ENCODE assay signal across 23 cellular contexts in genomic region chr3:138062037-138062436, GRCh38. TPM values are rescaled to one million over a fixed set of nuclear protein-coding genes. Genes with fewer than 3 reads are reported as not detected.
DNase-seq lines count a peak whose midpoint lies in the region; ATAC-seq and TF ChIP-seq lines count a peak whose summit lies in the region.
"Had no signal": no experiment of that assay in that cellular context is flagged by ENCODE, and none has a peak within 500 bp of the region (broad histone marks: within the 10 kb centered on the region; RNA-seq: fewer than 3 reads in every experiment).

No MANE protein-coding gene starts in this region.

- H3K9me3 Mint-ChIP-seq in activated CD8-positive, alpha-beta T cell treated with anti-CD3 and anti-CD28 coated beads, Interleukin-2, amount 10 ng/mL, durations not matched to agents 7 days and 5 days (ENCODE audit: insufficient read depth) = no peaks in the 10 kb centered on the region
- no peaks in the 10 kb centered on the region for H3K9me3 Mint-ChIP-seq in activated CD8-positive, alpha-beta T cell treated with anti-CD3 and anti-CD28 coated beads for 36 hours
- H3K9me3 Mint-ChIP-seq: CD14-positive monocyte; CD4-positive, alpha-beta T cell; CD8-positive, alpha-beta memory T cell had no signal

- TF ChIP-seq POLR2A in heart left ventricle (IDR thresholded peaks at IDR 0.05) = no peak

- H3K9ac ChIP-seq in GM23248 = 0 out of 2 replicates have a peak overlapping the region, but pooled peaks have one; percentile 2
- H3K9ac ChIP-seq: BLaER1 treated with 17β-estradiol and CSF1 and Interleukin-3, amounts not matched to agents 10 nM and 100 nM had no signal

- H3K4me1 ChIP-seq in heart left ventricle (peaks cover 0 to 26% (median 4%) of the 10 kb centered on the region in 12 donors), GM23248 (ENCODE audit: insufficient read depth) (peaks cover 9% of the 10 kb centered on the region), osteoblast (ENCODE audit: insufficient read depth, low read length) (peaks cover 12% of the 10 kb centered on the region)
- H3K4me1 ChIP-seq: A549, BE2C had no signal

- no peaks in the 10 kb centered on the region for H3K9me3 ChIP-seq in heart left ventricle
- no peaks in the 10 kb centered on the region for H3K9me3 ChIP-seq in GM23248 (ENCODE audit: low read depth)
- no peaks in the 10 kb centered on the region for H3K9me3 ChIP-seq in osteoblast (ENCODE audit: low read depth, low read length)
- H3K9me3 ChIP-seq: A549; BE2C; BLaER1 treated with 17β-estradiol and CSF1 and Interleukin-3, amounts not matched to agents 10 nM and 100 nM had no signal

- H3K9me2 ChIP-seq in GM23248 (ENCODE audit: insufficient read depth) = no peaks in the 10 kb centered on the region

- H3K36me3 ChIP-seq in heart left ventricle (peaks cover 0 to 72% (median 44%) of the 10 kb centered on the region in 9 donors), GM23248 (ENCODE audit: low read depth) (peaks cover 33% of the 10 kb centered on the region), osteoblast (ENCODE audit: insufficient read depth, low read length) (peaks cover 49% of the 10 kb centered on the region)
- H3K36me3 ChIP-seq: BE2C; BLaER1 treated with 17β-estradiol and CSF1 and Interleukin-3, amounts not matched to agents 10 nM and 100 nM had no signal

- CTCF ChIA-PET in activated CD8-positive, alpha-beta T cell treated with anti-CD3 and anti-CD28 coated beads, Interleukin-2, amount 10 ng/mL, durations not matched to agents 7 days and 5 days (lab: Charles Lee) = no interaction called here
- CTCF ChIA-PET in activated CD8-positive, alpha-beta T cell treated with anti-CD3 and anti-CD28 coated beads for 36 hours (lab: Charles Lee) = interaction anchor here (12.7 kb wide), 1 partner anchor 56 kb away, joined by 181 read pairs; the partner anchor contains the start of gene DZIP1L

- H3K27ac ChIP-seq in heart left ventricle = no peak overlapping the region
- H3K27ac ChIP-seq in GM23248 = 0 out of 2 replicates have a peak overlapping the region, but pooled peaks have one; percentile 16
- H3K27ac ChIP-seq in osteoblast (ENCODE audit: low read depth, low read length) = peak overlapping the region; percentile 4
- H3K27ac ChIP-seq: A549 had no signal

- in situ Hi-C loops in GM23248 (cut with MboI) = no loop called here

- H3K4me2 ChIP-seq in GM23248 (ENCODE audit: unreplicated experiment) (no peak overlapping the region), osteoblast (ENCODE audit: insufficient read depth, low read length) (no peak overlapping the region)
- H3K4me2 ChIP-seq: A549 had no signal

- WGBS in heart left ventricle, 4 donors = 71 to 83% (median 77%) methylated on average over 2 of the region's 2 CpGs
- WGBS in GM23248 (ENCODE audit: low coverage in 1 of 2, low lambda C conversion rate in 2 of 2, missing lambda C conversion rate in 2 of 2), 2 experiments = 100% methylated on average over 2 of the region's 2 CpGs

- no peaks in the 10 kb centered on the region for H3K36me3 Mint-ChIP-seq in activated CD8-positive, alpha-beta T cell treated with anti-CD3 and anti-CD28 coated beads, Interleukin-2, amount 10 ng/mL, durations not matched to agents 7 days and 5 days (ENCODE audit: low read depth)
- H3K36me3 Mint-ChIP-seq in activated CD8-positive, alpha-beta T cell treated with anti-CD3 and anti-CD28 coated beads for 36 hours (ENCODE audit: low read depth) = no peaks in the 10 kb centered on the region
- H3K36me3 Mint-ChIP-seq: CD8-positive, alpha-beta memory T cell had no signal

- H3K27ac Mint-ChIP-seq in activated CD8-positive, alpha-beta T cell treated with anti-CD3 and anti-CD28 coated beads, Interleukin-2, amount 10 ng/mL, durations not matched to agents 7 days and 5 days = no peak overlapping the region
- H3K27ac Mint-ChIP-seq in activated CD8-positive, alpha-beta T cell treated with anti-CD3 and anti-CD28 coated beads for 36 hours = no peak overlapping the region
- H3K27ac Mint-ChIP-seq: CD4-positive, alpha-beta T cell had no signal

- 0 out of 2 replicates have a peak, but pooled peaks cover 8% of the 10 kb centered on the region for H3F3A ChIP-seq in GM23248 (ENCODE audit: insufficient read depth)

- H3K4me1 Mint-ChIP-seq in activated CD8-positive, alpha-beta T cell treated with anti-CD3 and anti-CD28 coated beads, Interleukin-2, amount 10 ng/mL, durations not matched to agents 7 days and 5 days (ENCODE audit: low read depth) = peaks cover 14% of the 10 kb centered on the region
- peaks cover 4% of the 10 kb centered on the region for H3K4me1 Mint-ChIP-seq in activated CD8-positive, alpha-beta T cell treated with anti-CD3 and anti-CD28 coated beads for 36 hours (ENCODE audit: low read depth)
- H3K4me1 Mint-ChIP-seq: CD8-positive, alpha-beta memory T cell had no signal

- H3K79me2 ChIP-seq in GM23248 (ENCODE audit: insufficient read depth) = no peaks in the 10 kb centered on the region
- H3K79me2 ChIP-seq in osteoblast (ENCODE audit: insufficient read depth, low read length) = no peaks in the 10 kb centered on the region

- H3K4me3 Mint-ChIP-seq in activated CD8-positive, alpha-beta T cell treated with anti-CD3 and anti-CD28 coated beads, Interleukin-2, amount 10 ng/mL, durations not matched to agents 7 days and 5 days = no peak overlapping the region
- H3K4me3 Mint-ChIP-seq in activated CD8-positive, alpha-beta T cell treated with anti-CD3 and anti-CD28 coated beads for 36 hours = no peak overlapping the region
- H3K4me3 Mint-ChIP-seq: CD14-positive monocyte; CD4-positive, alpha-beta T cell; CD8-positive, alpha-beta memory T cell had no signal

- H3K27me3 ChIP-seq in heart left ventricle (no peaks in the 10 kb centered on the region), GM23248 (replicated peaks; ENCODE audit: insufficient read depth) (no peaks in the 10 kb centered on the region), osteoblast (ENCODE audit: insufficient read depth, low read length) (no peaks in the 10 kb centered on the region)
- H3K27me3 ChIP-seq: BE2C; BLaER1 treated with 17β-estradiol and CSF1 and Interleukin-3, amounts not matched to agents 10 nM and 100 nM had no signal

- POLR2A ChIA-PET in activated CD8-positive, alpha-beta T cell treated with anti-CD3 and anti-CD28 coated beads, Interleukin-2, amount 10 ng/mL, durations not matched to agents 7 days and 5 days (lab: Charles Lee) = no interaction called here
- POLR2A ChIA-PET in activated CD8-positive, alpha-beta T cell treated with anti-CD3 and anti-CD28 coated beads for 36 hours (lab: Charles Lee) = no interaction called here

- no peak for ATAC-seq in activated CD8-positive, alpha-beta T cell treated with anti-CD3 and anti-CD28 coated beads, Interleukin-2, amount 10 ng/mL, durations not matched to agents 7 days and 5 days
- no peak for ATAC-seq in activated CD8-positive, alpha-beta T cell treated with anti-CD3 and anti-CD28 coated beads for 36 hours
- peak in 3 of 4 donors; percentile 12 to 42 (median 34) for ATAC-seq in heart left ventricle
- no peak for ATAC-seq in Right ventricle myocardium inferior
- ATAC-seq: A549 had no signal

- H2AFZ ChIP-seq in GM23248 (no peak overlapping the region), osteoblast (ENCODE audit: low read length) (no peak overlapping the region)

- H3K4me3 ChIP-seq in heart left ventricle (no peak overlapping the region), GM23248 (no peak overlapping the region), osteoblast (ENCODE audit: insufficient read depth, low read length) (no peak overlapping the region)
- H3K4me3 ChIP-seq: A549; BLaER1 treated with 17β-estradiol and CSF1 and Interleukin-3, amounts not matched to agents 10 nM and 100 nM had no signal

- intact Hi-C loops in activated CD8-positive, alpha-beta T cell treated with anti-CD3 and anti-CD28 coated beads for 36 hours (cut with micrococcal nuclease) = no loop called here
- intact Hi-C loops in heart left ventricle (cut with DNase I) = loop anchor here in 1 of 10 donors (10.0 kb wide), 1 partner anchor 363 kb away; no protein-coding TSS in a partner anchor
- intact Hi-C loops in Right ventricle myocardium inferior (cut with DNase I) = no loop called here

- H4K20me1 ChIP-seq in GM23248 (ENCODE audit: insufficient read depth) (no peaks in the 10 kb centered on the region), osteoblast (ENCODE audit: insufficient read depth, low read length) (no peaks in the 10 kb centered on the region)

- no peak for TF ChIP-seq CTCF in activated CD8-positive, alpha-beta T cell treated with anti-CD3 and anti-CD28 coated beads for 36 hours (IDR thresholded peaks at IDR 0.05)
- TF ChIP-seq CTCF in heart left ventricle (IDR thresholded peaks at IDR 0.05) (no peak), osteoblast (IDR thresholded peaks at IDR 0.05; ENCODE audit: extremely low read depth, low read depth, low read length) (no peak)

- peaks cover 7% of the 10 kb centered on the region for H3K27me3 Mint-ChIP-seq in activated CD8-positive, alpha-beta T cell treated with anti-CD3 and anti-CD28 coated beads, Interleukin-2, amount 10 ng/mL, durations not matched to agents 7 days and 5 days (ENCODE audit: low read depth)
- H3K27me3 Mint-ChIP-seq in activated CD8-positive, alpha-beta T cell treated with anti-CD3 and anti-CD28 coated beads for 36 hours = no peaks in the 10 kb centered on the region
- H3K27me3 Mint-ChIP-seq: CD4-positive, alpha-beta T cell had no signal

- DNase-seq in activated CD8-positive, alpha-beta T cell treated with anti-CD3 and anti-CD28 coated beads, Interleukin-2, amount 10 ng/mL, durations not matched to agents 7 days and 5 days = peak; percentile 12
- DNase-seq in activated CD8-positive, alpha-beta T cell treated with anti-CD3 and anti-CD28 coated beads for 36 hours = no peak
- DNase-seq in heart left ventricle = no peak
- no peak for DNase-seq in Right ventricle myocardium inferior (ENCODE audit: missing footprints)
- DNase-seq in GM23248 = no peak
- DNase-seq in osteoblast (ENCODE audit: insufficient read length, low spot score, missing footprints) = no peak
- DNase-seq in foreskin melanocyte = no peak
- DNase-seq: 8988T; ACHN; AML-193; BE2C; CD4-positive, alpha-beta T cell; CD8-positive, alpha-beta memory T cell; DMS79 treated with DMSO at 0.1 percent for 48 hours; GF-D8; GOT3; H7; HCEC 1CT had no signal

RNA-seq across cellular contexts. Expression of gene CLDN18, which starts 52.1 kb away (rescaled TPM):
- total RNA-seq in activated CD8-positive, alpha-beta T cell treated with anti-CD3 and anti-CD28 coated beads, Interleukin-2, amount 10 ng/mL, durations not matched to agents 7 days and 5 days = not detected
- total RNA-seq in activated CD8-positive, alpha-beta T cell treated with anti-CD3 and anti-CD28 coated beads for 36 hours = not detected
- total RNA-seq in heart left ventricle (not detected), Right ventricle myocardium inferior (not detected), osteoblast (not detected in 2 replicates)
- polyA plus RNA-seq in heart left ventricle (under 1 TPM in 1 of 2 donors, not detected in 1; 0.01 TPM), GM23248 (2016; fragmentation: Nextera tagmentation; extraction: Ambion mirVana) (0.18 TPM in 2 replicates)
- not detected in 2 replicates for total RNA-seq in GM23248 (2014; rRNA removed; shearing (Covaris generic))
- total RNA-seq: CD4-positive, alpha-beta T cell; CD8-positive, alpha-beta memory T cell; Daoy; G401 had no signal
- polyA plus RNA-seq: A549; CD14-positive monocyte; CD8-positive, alpha-beta memory T cell had no signal

RNA-seq across cellular contexts. Expression of gene DZIP1L, which starts 53.4 kb away (rescaled TPM):
- total RNA-seq in activated CD8-positive, alpha-beta T cell treated with anti-CD3 and anti-CD28 coated beads, Interleukin-2, amount 10 ng/mL, durations not matched to agents 7 days and 5 days = not detected
- total RNA-seq in activated CD8-positive, alpha-beta T cell treated with anti-CD3 and anti-CD28 coated beads for 36 hours = not detected
- 1 to 10 TPM; 1.6 to 7.6 (median 4.0) TPM for total RNA-seq in heart left ventricle
- polyA plus RNA-seq in heart left ventricle = 1 to 10 TPM; 3.1 TPM
- 3.8 TPM for total RNA-seq in Right ventricle myocardium inferior
- 19.8 and 34.0 TPM in 2 replicates for total RNA-seq in GM23248 (2014; rRNA removed; shearing (Covaris generic))
- 9.6 and 11.1 TPM in 2 replicates for polyA plus RNA-seq in GM23248 (2016; fragmentation: Nextera tagmentation; extraction: Ambion mirVana)
- total RNA-seq in osteoblast = 32.7 and 42.3 TPM in 2 replicates
- total RNA-seq: CD4-positive, alpha-beta T cell had no signal
- polyA plus RNA-seq: CD8-positive, alpha-beta memory T cell had no signal

Comparison
In these comparisons a context has a peak if more than half of its experiments do, and no peak if none do; other contexts are left out.
1. ATAC-seq: peak in heart left ventricle (3 of 4); none in activated CD8-positive, alpha-beta T cell treated with anti-CD3 and anti-CD28 coated beads, Interleukin-2, amount 10 ng/mL, durations not matched to agents 7 days and 5 days (single experiment), activated CD8-positive, alpha-beta T cell treated with anti-CD3 and anti-CD28 coated beads for 36 hours (single experiment) and Right ventricle myocardium inferior (single experiment).
2. H3K27ac ChIP-seq: peak in GM23248 (single experiment) and osteoblast (single experiment); none in heart left ventricle (0 of 12).